9 cellular contexts compared by ENCODE assay signal in genomic region chr13:99956473-99957349, GRCh38. TPM values are rescaled to one million over a fixed set of nuclear protein-coding genes. Genes with fewer than 3 reads are reported as not detected.
DNase-seq lines count a peak whose midpoint lies in the region; ATAC-seq lines count a peak whose summit lies in the region.
"Had no signal": no experiment of that assay in that cellular context is flagged by ENCODE, and none has a peak within 500 bp of the region (broad histone marks: within the 10 kb centered on the region; RNA-seq: fewer than 3 reads in every experiment).

No MANE protein-coding gene starts in this region.

- H3K4me1 Mint-ChIP-seq in activated T-cell treated with anti-CD3 and anti-CD28 coated beads, Interleukin-2, amount 50 U/mL, for 4 hours (ENCODE audit: low read depth) = peaks cover 26% of the 10 kb centered on the region

- peak overlapping the region; percentile 45 for H3K4me3 Mint-ChIP-seq in activated T-cell treated with anti-CD3 and anti-CD28 coated beads, Interleukin-2, amount 50 U/mL, for 4 hours

- no peaks in the 10 kb centered on the region for H3K36me3 Mint-ChIP-seq in activated T-cell treated with anti-CD3 and anti-CD28 coated beads, Interleukin-2, amount 50 U/mL, for 4 hours (ENCODE audit: insufficient read depth)

- H3K4me3 ChIP-seq in iPS-18c (ENCODE audit: insufficient read depth, low read depth, low read length) (peak overlapping the region; percentile 70), skin epidermis (peak overlapping the region in 4 of 7 experiments; percentile 3 to 17 (median 10))

- peaks cover 87% of the 10 kb centered on the region for H3K27me3 Mint-ChIP-seq in activated T-cell treated with anti-CD3 and anti-CD28 coated beads, Interleukin-2, amount 50 U/mL, for 4 hours (ENCODE audit: low read depth)

- DNase-seq in DMS53 (lab: John Stamatoyannopoulos, UW) = peak; percentile 35
- no peak for DNase-seq in DMS53 treated with DMSO at 0.1 percent for 48 hours (lab: John Stamatoyannopoulos, UW; ENCODE audit: unreplicated experiment)
- DNase-seq in activated T-cell treated with anti-CD3 and anti-CD28 coated beads, Interleukin-2, amount 50 U/mL, for 4 hours = no peak
- DNase-seq in LoVo (ENCODE audit: low spot score) = no peak
- DNase-seq in NCI-H510A (lab: John Stamatoyannopoulos, UW) = no peak

- H3K9me3 Mint-ChIP-seq in activated T-cell treated with anti-CD3 and anti-CD28 coated beads, Interleukin-2, amount 50 U/mL, for 4 hours = no peaks in the 10 kb centered on the region

- ATAC-seq in activated T-cell treated with anti-CD3 and anti-CD28 coated beads, Interleukin-2, amount 50 U/mL, for 4 hours = peak; percentile 6 to 42
- ATAC-seq in GM18873 (IDR thresholded peaks at IDR 0.05; ENCODE audit: low FRiP score, unreplicated experiment) = no peak

- H3K9me3 ChIP-seq in iPS-18c (ENCODE audit: control insufficient read depth, insufficient read depth, low read length) = no peaks in the 10 kb centered on the region

- no peak overlapping the region for H3K27ac ChIP-seq in skin epidermis

RNA-seq across cellular contexts. Expression of gene ZIC5, which starts 14.9 kb away (rescaled TPM):
- total RNA-seq in activated T-cell treated with anti-CD3 and anti-CD28 coated beads, Interleukin-2, amount 50 U/mL, for 4 hours = not detected
- total RNA-seq: kidney epithelial cell had no signal

RNA-seq across cellular contexts. Expression of gene ZIC2, which starts 24.9 kb away (rescaled TPM):
- under 1 TPM in 2 of 3 donors, not detected in 1; 0.13 to 0.21 TPM for total RNA-seq in activated T-cell treated with anti-CD3 and anti-CD28 coated beads, Interleukin-2, amount 50 U/mL, for 4 hours
- total RNA-seq: kidney epithelial cell had no signal
